Comparison of ENCODE assay signal across 28 cellular contexts in genomic region chr5:120502531-120502930, GRCh38. TPM values are rescaled to one million over a fixed set of nuclear protein-coding genes. Genes with fewer than 3 reads are reported as not detected.
"Had no signal": no experiment of that assay in that cellular context is flagged by ENCODE, and none has a peak within 500 bp of the region (broad histone marks: within the 10 kb centered on the region; RNA-seq: fewer than 3 reads in every experiment).

No MANE protein-coding gene starts in this region.

- H3K4me1 ChIP-seq: left lung, lower lobe of right lung, pancreas, prostate gland, spleen, suprapubic skin, tibial artery, upper lobe of right lung had no signal

- H3K27ac ChIP-seq: left lung, lower lobe of right lung, pancreas, prostate gland, skin epidermis, spleen, suprapubic skin, thoracic aorta, tibial artery, upper lobe of right lung had no signal

- ATAC-seq: left colon; left lung; lower lobe of right lung; naive thymus-derived CD4-positive, alpha-beta T cell; natural killer cell treated with Interleukin-12 subunit alpha and Interleukin-12 subunit beta and Interleukin-15 and Interleukin-18, amount 100 ng/mL, for 72 hours; pancreas; right cardiac atrium; sciatic nerve; stimulated activated effector memory CD8-positive, alpha-beta T cell treated with anti-CD3 and anti-CD28 coated beads, Interleukin-12 subunit alpha, Interleukin-12 subunit beta, amount 100 ng/mL, for 72 hours; upper lobe of right lung had no signal

- H3K36me3 ChIP-seq: left lung, lower lobe of right lung, pancreas, prostate gland, spleen, suprapubic skin, thoracic aorta, tibial artery, upper lobe of right lung had no signal

- H3K4me3 ChIP-seq: left lung, lower lobe of right lung, pancreas, prostate gland, skin epidermis, spleen, suprapubic skin, thoracic aorta, tibial artery, upper lobe of right lung had no signal

- H3K9me3 ChIP-seq: lower lobe of right lung, pancreas, prostate gland, suprapubic skin, thoracic aorta, tibial artery, upper lobe of right lung had no signal

- FAIRE-seq: islet of Langerhans, urothelium cell line had no signal

- DNase-seq: hypothalamus; immature natural killer cell; kidney; left colon; left lung; lower lobe of right lung; mesendoderm; naive thymus-derived CD4-positive, alpha-beta T cell; nucleus accumbens; pancreas; posterior cingulate gyrus; retina; right cardiac atrium; spleen; stimulated activated CD4-positive, alpha-beta T cell treated with anti-CD3 and anti-CD28 coated beads, Interleukin-4, amount 100 ng/mL, for 24 hours; stimulated activated naive CD4-positive, alpha-beta T cell; tibial artery; trophoblast cell; upper lobe of right lung had no signal

- H3K27me3 ChIP-seq: left lung, spleen, suprapubic skin, tibial artery, upper lobe of right lung had no signal

RNA-seq across cellular contexts. Expression of gene PRR16, which starts 38.4 kb away (rescaled TPM):
- total RNA-seq: naive thymus-derived CD4-positive, alpha-beta T cell; natural killer cell treated with Interleukin-12 subunit alpha and Interleukin-12 subunit beta and Interleukin-15 and Interleukin-18, amount 100 ng/mL, for 72 hours had no signal
- polyA plus RNA-seq: immature natural killer cell; naive thymus-derived CD4-positive, alpha-beta T cell had no signal
